Comparison of ENCODE assay signal across 14 cellular contexts in the genomic region with DNA sequence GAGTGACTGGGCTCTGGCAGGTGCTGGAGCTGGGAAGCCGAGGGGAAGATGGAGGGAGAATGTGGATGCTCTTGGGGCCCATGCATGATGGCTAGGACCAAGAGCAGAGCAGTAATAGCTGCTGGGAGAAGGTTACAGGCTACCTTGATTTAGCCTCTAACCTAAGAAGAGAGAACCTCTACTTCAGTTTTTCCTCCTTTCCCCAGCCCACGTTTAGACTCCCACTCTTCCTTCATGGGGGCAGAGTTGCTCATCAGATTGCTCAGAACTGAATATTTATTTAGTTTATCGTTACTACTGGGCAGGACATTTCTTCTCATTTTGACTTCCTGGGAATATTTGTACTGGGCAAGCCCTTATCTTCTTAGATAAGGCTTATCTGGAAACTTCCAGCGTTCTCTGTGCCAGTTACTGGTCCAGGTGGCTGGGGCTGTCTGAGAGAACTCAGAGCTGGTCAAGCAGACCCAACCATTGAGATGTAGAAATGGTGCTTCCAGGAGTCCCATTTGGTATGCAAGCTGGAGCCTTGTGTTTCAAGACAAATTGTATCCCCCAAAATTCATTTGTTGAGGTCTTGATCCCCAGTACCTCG.
DNase-seq lines count a peak whose midpoint lies in the region; TF ChIP-seq lines count a peak whose summit lies in the region.
"Had no signal": no experiment of that assay in that cellular context is flagged by ENCODE, and none has a peak within 500 bp of the region (broad histone marks: within the 10 kb centered on the region; RNA-seq: fewer than 3 reads in every experiment).

No MANE protein-coding gene starts in this region.

- DNase-seq in hepatocyte (ENCODE audit: low spot score) (peak; percentile 16), progenitor cell of endocrine pancreas (ENCODE audit: low spot score, unreplicated experiment) (no peak), DMS53 treated with DMSO at 0.1 percent for 48 hours (lab: John Stamatoyannopoulos, UW; ENCODE audit: unreplicated experiment) (no peak)
- DNase-seq in stimulated activated CD4-positive, alpha-beta T cell treated with anti-CD3 and anti-CD28 coated beads, Interleukin-1b, Interleukin-23, amount 100 ng/mL, for 48 hours = no peak
- no peak for DNase-seq in stimulated activated CD8-positive, alpha-beta memory T cell treated with anti-CD3 and anti-CD28 coated beads, Interleukin-4, amount 100 ng/mL, for 48 hours
- DNase-seq in central memory CD4-positive, alpha-beta T cell = no peak
- DNase-seq: BE2C; CD4-positive, alpha-beta memory T cell; DMS79 treated with DMSO at 0.1 percent for 48 hours; EL; GOT3; H9 had no signal

- no peaks in the 10 kb centered on the region for H3K36me3 ChIP-seq in hepatocyte (replicated peaks; ENCODE audit: insufficient read depth, low read depth)
- H3K36me3 ChIP-seq: BE2C had no signal

- H3K9me3 Mint-ChIP-seq in brain (peaks cover 8 to 25% (median 13%) of the 10 kb centered on the region in 5 experiments), progenitor cell of endocrine pancreas (ENCODE audit: low read depth) (peaks cover 19% of the 10 kb centered on the region)

- H3K4me1 ChIP-seq in hepatocyte (ENCODE audit: insufficient read depth) = no peaks in the 10 kb centered on the region
- H3K4me1 ChIP-seq: BE2C had no signal

- no peak overlapping the region for H3K4me2 ChIP-seq in hepatocyte

- H4K20me1 ChIP-seq in hepatocyte (ENCODE audit: insufficient read depth, poor library complexity, severe bottlenecking) = no peaks in the 10 kb centered on the region

- H3K4me3 Mint-ChIP-seq in brain (no peak overlapping the region), progenitor cell of endocrine pancreas (ENCODE audit: low read depth) (no peak overlapping the region)
- H3K4me3 Mint-ChIP-seq: CD4-positive, alpha-beta memory T cell; H9 had no signal

- no peak for TF ChIP-seq CTCF in brain (conservative IDR thresholded peaks at IDR 0.05)
- no peak for TF ChIP-seq CTCF in hepatocyte (IDR thresholded peaks at IDR 0.05; ENCODE audit: poor library complexity)
- no peak for TF ChIP-seq CTCF in progenitor cell of endocrine pancreas (IDR thresholded peaks at IDR 0.05; ENCODE audit: unreplicated experiment)

- H2AFZ ChIP-seq in hepatocyte = no peak overlapping the region

- H3K79me2 ChIP-seq in hepatocyte = no peaks in the 10 kb centered on the region

- peaks cover 9% of the 10 kb centered on the region for H3K4me1 Mint-ChIP-seq in brain
- peaks cover 18% of the 10 kb centered on the region for H3K4me1 Mint-ChIP-seq in progenitor cell of endocrine pancreas (ENCODE audit: low read depth)
- H3K4me1 Mint-ChIP-seq: CD4-positive, alpha-beta memory T cell had no signal

- peaks cover 11% of the 10 kb centered on the region for H3K27me3 ChIP-seq in hepatocyte
- H3K27me3 ChIP-seq: BE2C had no signal

- H3K36me3 Mint-ChIP-seq in brain (no peaks in the 10 kb centered on the region), progenitor cell of endocrine pancreas (ENCODE audit: insufficient read depth) (peaks cover 2% of the 10 kb centered on the region)

- H3K9me2 ChIP-seq in hepatocyte (replicated peaks; ENCODE audit: insufficient read depth) = no peaks in the 10 kb centered on the region

- no peak overlapping the region for H3K4me3 ChIP-seq in hepatocyte

- peaks cover 9% of the 10 kb centered on the region for H3K27me3 Mint-ChIP-seq in brain
- H3K27me3 Mint-ChIP-seq in progenitor cell of endocrine pancreas = peaks cover 3% of the 10 kb centered on the region

- H3K9me3 ChIP-seq in hepatocyte (ENCODE audit: low read depth) = no peaks in the 10 kb centered on the region
- H3K9me3 ChIP-seq: BE2C had no signal

- H3K27ac Mint-ChIP-seq in brain (peak overlapping the region in 4 of 5 experiments; percentile 5 to 57 (median 44)), progenitor cell of endocrine pancreas (peak overlapping the region; percentile 43)
- H3K27ac Mint-ChIP-seq: CD4-positive, alpha-beta memory T cell; H9 had no signal

- H3K27ac ChIP-seq in hepatocyte = no peak overlapping the region
- H3K27ac ChIP-seq: C4-2B had no signal

- WGBS in hepatocyte (ENCODE audit: low lambda C conversion rate, missing lambda C conversion rate) = 52% methylated on average over 5 of the region's 5 CpGs
